In genomic region chr3:126464997-126465396, GRCh38 we compare ENCODE assay signal across 30 cellular contexts. TPM values are rescaled to one million over a fixed set of nuclear protein-coding genes. Genes with fewer than 3 reads are reported as not detected.
DNase-seq lines count a peak whose midpoint lies in the region; ATAC-seq, FAIRE-seq and TF ChIP-seq lines count a peak whose summit lies in the region.
"Had no signal": no experiment of that assay in that cellular context is flagged by ENCODE, and none has a peak within 500 bp of the region (broad histone marks: within the 10 kb centered on the region; RNA-seq: fewer than 3 reads in every experiment).

No MANE protein-coding gene starts in this region.

- H3K27me3 ChIP-seq in pancreas (no peaks in the 10 kb centered on the region), subcutaneous abdominal adipose tissue (ENCODE audit: control insufficient read depth in 5 of 5, insufficient read depth in 4 of 5, low read length in 5 of 5) (no peaks in the 10 kb centered on the region)
- H3K27me3 ChIP-seq: stomach, tibial artery had no signal

- no peak overlapping the region for H3K4me3 ChIP-seq in kidney (ENCODE audit: low read length in 2 of 2)
- no peak overlapping the region for H3K4me3 ChIP-seq in pancreas
- H3K4me3 ChIP-seq in subcutaneous abdominal adipose tissue (ENCODE audit: low read depth in 1 of 5, low read length in 5 of 5) = no peak overlapping the region
- H3K4me3 ChIP-seq: lower lobe of right lung, mucosa of descending colon, stomach, tibial artery had no signal

- POLR2A ChIA-PET in activated CD4-positive, alpha-beta T cell treated with anti-CD3 and anti-CD28 coated beads, Interleukin-2, amount 10 ng/mL, durations not matched to agents 7 days and 5 days (lab: Charles Lee) = no interaction called here

- H3K9me3 Mint-ChIP-seq in activated CD4-positive, alpha-beta T cell treated with anti-CD3 and anti-CD28 coated beads, Interleukin-2, amount 10 ng/mL, durations not matched to agents 7 days and 5 days = no peaks in the 10 kb centered on the region
- H3K9me3 Mint-ChIP-seq: CD8-positive, alpha-beta T cell; neural crest cell had no signal

- H3K4me1 Mint-ChIP-seq in activated CD4-positive, alpha-beta T cell treated with anti-CD3 and anti-CD28 coated beads, Interleukin-2, amount 10 ng/mL, durations not matched to agents 7 days and 5 days = peaks cover 16% of the 10 kb centered on the region

- H3K27me3 Mint-ChIP-seq in activated CD4-positive, alpha-beta T cell treated with anti-CD3 and anti-CD28 coated beads, Interleukin-2, amount 10 ng/mL, durations not matched to agents 7 days and 5 days = no peaks in the 10 kb centered on the region
- H3K27me3 Mint-ChIP-seq: progenitor cell of endocrine pancreas had no signal

- H3K27ac ChIP-seq in kidney (ENCODE audit: low read depth in 2 of 2, low read length in 2 of 2) (no peak overlapping the region), pancreas (peak overlapping the region; percentile 23 to 77 (median 60)), subcutaneous abdominal adipose tissue (ENCODE audit: low read depth, low read length) (peak overlapping the region; percentile 50)
- H3K27ac ChIP-seq: tibial artery had no signal

- peak overlapping the region; percentile 57 for H3K27ac Mint-ChIP-seq in activated CD4-positive, alpha-beta T cell treated with anti-CD3 and anti-CD28 coated beads, Interleukin-2, amount 10 ng/mL, durations not matched to agents 7 days and 5 days
- H3K27ac Mint-ChIP-seq: CD8-positive, alpha-beta T cell had no signal

- H3K36me3 Mint-ChIP-seq in activated CD4-positive, alpha-beta T cell treated with anti-CD3 and anti-CD28 coated beads, Interleukin-2, amount 10 ng/mL, durations not matched to agents 7 days and 5 days (ENCODE audit: low read depth) = peaks cover 53% of the 10 kb centered on the region

- no peak for TF ChIP-seq CTCF in kidney (IDR thresholded peaks at IDR 0.05; ENCODE audit: borderline replicate concordance, extremely low read depth, insufficient read depth)
- TF ChIP-seq CTCF in pancreas (IDR thresholded peaks at IDR 0.05) = no peak

- ATAC-seq in pancreas = peak; percentile 19 to 62 (median 42)
- ATAC-seq: CD8-positive, alpha-beta T cell; mucosa of descending colon had no signal

- intact Hi-C loops in kidney (cut with DNase I) (no loop called here), pancreas (cut with DNase I) (no loop called here)

- H3K4me1 ChIP-seq in kidney (ENCODE audit: control insufficient read depth in 1 of 2, insufficient read depth in 1 of 2, low read depth in 1 of 2, low read length in 2 of 2) (no peaks in the 10 kb centered on the region), pancreas (peaks cover 25 to 69% (median 42%) of the 10 kb centered on the region in 3 donors), subcutaneous abdominal adipose tissue (ENCODE audit: control insufficient read depth in 5 of 5, insufficient read depth in 5 of 5, low read length in 5 of 5) (peaks cover 4 to 42% (median 29%) of the 10 kb centered on the region in 5 donors)

- H3K9ac ChIP-seq in kidney (ENCODE audit: low read length in 2 of 2) (no peak overlapping the region), subcutaneous abdominal adipose tissue (ENCODE audit: low read length in 5 of 5) (no peak overlapping the region)

- CTCF ChIA-PET in activated CD4-positive, alpha-beta T cell treated with anti-CD3 and anti-CD28 coated beads, Interleukin-2, amount 10 ng/mL, durations not matched to agents 7 days and 5 days (lab: Charles Lee) = interaction anchor here (2.7 kb wide), 1 partner anchor 10 kb away, joined by 14 read pairs; the partner anchor contains the start of gene ZXDC

- no peak for DNase-seq in activated CD4-positive, alpha-beta T cell treated with anti-CD3 and anti-CD28 coated beads, Interleukin-2, amount 10 ng/mL, durations not matched to agents 7 days and 5 days
- no peak for DNase-seq in activated CD4-positive, alpha-beta T cell treated with anti-CD3 and anti-CD28 coated beads for 4 hours
- peak; percentile 67 for DNase-seq in kidney
- peak in 4 of 6 donors; percentile 55 to 61 (median 58) for DNase-seq in pancreas
- no peak for DNase-seq in cortex of kidney (lab: John Stamatoyannopoulos, UW)
- DNase-seq in NOMO-1 treated with DMSO at 0.1 percent for 48 hours (lab: John Stamatoyannopoulos, UW; ENCODE audit: unreplicated experiment) = no peak
- no peak for DNase-seq in activated CD8-positive, alpha-beta memory T cell treated with anti-CD3 and anti-CD28 coated beads, Interleukin-2, amount 50 U/mL, for 4 hours
- DNase-seq: activated CD4-positive, alpha-beta T cell treated with anti-CD3 and anti-CD28 coated beads for 1 hour; activated naive CD4-positive, alpha-beta T cell; CD8-positive, alpha-beta T cell; effector CD8-positive, alpha-beta T cell; IMR-90; lower lobe of right lung; mucosa of descending colon; NCI-H1048; NCI-H187; NCI-H526 treated with DMSO at 0.1 percent for 48 hours; stomach; T-helper 1 cell had no signal

- FAIRE-seq in kidney (lab: Jason Lieb, UNC) (no peak), pancreas (lab: Jason Lieb, UNC) (no peak)
- FAIRE-seq: A204.1, G401.6, GM19239, H54, keratinocyte had no signal

- peaks cover 67 to 86% of the 10 kb centered on the region in 2 donors for H3K36me3 ChIP-seq in kidney (ENCODE audit: control insufficient read depth in 1 of 2, insufficient read depth in 2 of 2, low read length in 2 of 2)
- H3K36me3 ChIP-seq in pancreas = peaks cover 3 to 56% (median 43%) of the 10 kb centered on the region in 3 donors
- H3K36me3 ChIP-seq in subcutaneous abdominal adipose tissue (ENCODE audit: control insufficient read depth in 5 of 5, insufficient read depth in 5 of 5, low read length in 5 of 5) = peaks cover 7 to 96% (median 90%) of the 10 kb centered on the region in 5 donors

- no peaks in the 10 kb centered on the region for H3K9me3 ChIP-seq in kidney (ENCODE audit: control insufficient read depth in 1 of 2, low read length in 2 of 2)
- H3K9me3 ChIP-seq in pancreas = no peaks in the 10 kb centered on the region
- H3K9me3 ChIP-seq in subcutaneous abdominal adipose tissue (ENCODE audit: control insufficient read depth in 5 of 5, low read length in 5 of 5) = no peaks in the 10 kb centered on the region
- H3K9me3 ChIP-seq: lower lobe of right lung, mucosa of descending colon, stomach, tibial artery had no signal

- no peak overlapping the region for H3K4me3 Mint-ChIP-seq in activated CD4-positive, alpha-beta T cell treated with anti-CD3 and anti-CD28 coated beads, Interleukin-2, amount 10 ng/mL, durations not matched to agents 7 days and 5 days
- H3K4me3 Mint-ChIP-seq: CD8-positive, alpha-beta T cell; neural crest cell had no signal

- 57 to 61% methylated on average over 8 to 11 of the region's 11 CpGs for WGBS in pancreas, 2 donors

RNA-seq across cellular contexts. Expression of gene ZXDC, which starts 10.7 kb away (rescaled TPM):
- total RNA-seq in activated CD4-positive, alpha-beta T cell treated with anti-CD3 and anti-CD28 coated beads, Interleukin-2, amount 10 ng/mL, durations not matched to agents 7 days and 5 days = 10 to 100 TPM; 27.8 to 28.2 TPM
- total RNA-seq in kidney = 44.8 TPM
- 11.4 TPM for polyA plus RNA-seq in kidney (ENCODE audit: insufficient read depth, low read depth, low replicate concordance)
- total RNA-seq in pancreas = 10 to 100 TPM; 19.4 to 26.1 (median 21.3) TPM
- 10 to 100 TPM; 19.9 to 21.7 TPM for polyA plus RNA-seq in pancreas

RNA-seq across cellular contexts. Expression of gene UROC1, which starts 52.6 kb away (rescaled TPM):
- total RNA-seq in activated CD4-positive, alpha-beta T cell treated with anti-CD3 and anti-CD28 coated beads, Interleukin-2, amount 10 ng/mL, durations not matched to agents 7 days and 5 days = not detected
- total RNA-seq in kidney (not detected), pancreas (not detected)
- polyA plus RNA-seq in kidney (ENCODE audit: insufficient read depth, low read depth, low replicate concordance) (not detected), pancreas (under 1 TPM in 1 of 2 donors, not detected in 1; 0.09 TPM)
- total RNA-seq: CD8-positive, alpha-beta T cell; epithelial cell of proximal tubule; IMR-90; lower lobe of right lung; mucosa of descending colon; neural crest cell; progenitor cell of endocrine pancreas; RPMI7951; stomach had no signal
- polyA plus RNA-seq: IMR-90, keratinocyte, stomach had no signal

RNA-seq across cellular contexts. Expression of gene CHST13, which starts 59.0 kb away (rescaled TPM):
- total RNA-seq in activated CD4-positive, alpha-beta T cell treated with anti-CD3 and anti-CD28 coated beads, Interleukin-2, amount 10 ng/mL, durations not matched to agents 7 days and 5 days = not detected
- 3.3 TPM for total RNA-seq in kidney
- 7.0 TPM for polyA plus RNA-seq in kidney (ENCODE audit: insufficient read depth, low read depth, low replicate concordance)
- total RNA-seq in pancreas = under 1 TPM in 4 of 6 donors, not detected in 2; 0.08 to 0.28 (median 0.20) TPM
- polyA plus RNA-seq in pancreas = under 1 TPM; 0.08 to 0.19 TPM
- total RNA-seq: CD8-positive, alpha-beta T cell; IMR-90; RPMI7951 had no signal
- polyA plus RNA-seq: IMR-90, keratinocyte had no signal

Comparison
In these comparisons a context has a peak if more than half of its experiments do, and no peak if none do; other contexts are left out.
1. DNase-seq: peak in kidney (single experiment) and pancreas (4 of 6); none in activated CD4-positive, alpha-beta T cell treated with anti-CD3 and anti-CD28 coated beads, Interleukin-2, amount 10 ng/mL, durations not matched to agents 7 days and 5 days (single experiment), activated CD4-positive, alpha-beta T cell treated with anti-CD3 and anti-CD28 coated beads for 4 hours (0 of 2), cortex of kidney (single experiment), NOMO-1 treated with DMSO at 0.1 percent for 48 hours (single experiment) and activated CD8-positive, alpha-beta memory T cell treated with anti-CD3 and anti-CD28 coated beads, Interleukin-2, amount 50 U/mL, for 4 hours (single experiment).
2. H3K27ac ChIP-seq: peak in pancreas (4 of 4) and subcutaneous abdominal adipose tissue (single experiment); none in kidney (0 of 2).